ENCODE assay signal across 27 cellular contexts in the genomic region with DNA sequence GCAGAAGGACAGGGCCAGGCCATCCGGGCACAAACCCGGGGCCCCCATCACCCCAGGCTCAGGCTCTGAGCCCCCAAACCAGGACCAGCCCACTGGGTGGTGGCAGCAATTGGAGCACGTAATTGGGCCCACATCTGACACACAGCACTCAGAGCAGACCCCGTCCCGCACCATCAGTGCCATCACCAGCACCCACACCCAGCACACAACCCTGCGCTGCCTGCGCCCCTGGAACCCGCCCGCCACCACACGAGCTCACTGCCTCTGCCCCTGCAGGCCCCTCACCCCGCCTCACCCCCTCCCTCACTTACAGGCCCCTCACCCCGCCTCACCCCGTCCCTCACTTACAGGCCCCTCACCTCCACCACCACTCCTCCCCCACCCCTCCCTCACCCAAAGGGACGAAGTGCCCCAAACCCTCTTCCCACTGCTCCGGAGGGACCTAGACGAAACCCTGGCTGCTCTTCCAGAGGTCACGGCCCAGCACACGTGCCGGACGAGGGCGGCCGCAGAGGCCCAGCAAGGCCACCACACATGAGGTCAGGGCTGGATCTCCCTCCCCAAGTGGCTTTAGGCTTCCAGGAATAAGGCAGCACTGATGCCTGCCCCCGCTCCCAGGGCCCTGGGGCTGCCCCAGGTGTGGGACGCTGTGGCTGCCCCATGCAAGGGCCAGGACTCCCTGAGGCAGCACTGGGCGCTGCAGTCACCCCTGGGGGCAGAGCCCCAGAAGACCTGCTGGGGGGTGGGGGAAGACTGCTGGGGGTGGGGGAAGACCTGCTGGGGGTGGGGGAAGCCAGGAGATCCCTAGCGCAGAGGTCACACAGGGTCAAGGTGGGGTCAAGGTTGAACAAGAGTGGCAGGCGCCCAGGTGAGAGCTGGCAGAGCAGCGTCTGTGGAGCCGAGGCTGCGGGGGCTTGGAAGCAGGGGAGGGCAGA. TPM values are rescaled to one million over a fixed set of nuclear protein-coding genes. Genes with fewer than 3 reads are reported as not detected.
"Had no signal": no experiment of that assay in that cellular context is flagged by ENCODE, and none has a peak within 500 bp of the region (broad histone marks: within the 10 kb centered on the region; RNA-seq: fewer than 3 reads in every experiment).

No MANE protein-coding gene starts in this region.

- H3K27ac ChIP-seq: Peyer's patch, SJSA1 had no signal

- H3K27ac Mint-ChIP-seq: activated CD4-positive, alpha-beta T cell treated with anti-CD3 and anti-CD28 coated beads, Interleukin-2, amount 10 ng/mL, durations not matched to agents 24 days and 14 days; activated CD8-positive, alpha-beta memory T cell treated with anti-CD3 and anti-CD28 coated beads, Interleukin-2, amount 10 ng/mL, durations not matched to agents 7 days and 5 days; activated naive CD4-positive, alpha-beta T cell treated with anti-CD3 and anti-CD28 coated beads, Interleukin-2, amount 50 U/mL, for 24 hours; activated T-cell treated with anti-CD3 and anti-CD28 coated beads, Interleukin-2, amount 50 U/mL, for 24 hours; activated T-helper 1 cell treated with anti-CD3 and anti-CD28 coated beads, Interleukin-12 subunit alpha, Interleukin-12 subunit beta, Interleukin-2, Interleukin-4 antibody, amounts not matched to agents 30 ng/mL and 10 ng/mL and 1 ng/mL, durations not matched to agents 14 hours and 24 hours and 36 hours; T-helper 17 cell had no signal

- H3K4me3 ChIP-seq: Peyer's patch, SJSA1 had no signal

- H3K9me3 Mint-ChIP-seq: activated CD4-positive, alpha-beta T cell treated with anti-CD3 and anti-CD28 coated beads, Interleukin-2, amount 10 ng/mL, durations not matched to agents 24 days and 14 days; activated naive CD4-positive, alpha-beta T cell treated with anti-CD3 and anti-CD28 coated beads, Interleukin-2, amount 50 U/mL, for 24 hours; activated T-cell treated with anti-CD3 and anti-CD28 coated beads, Interleukin-2, amount 50 U/mL, for 24 hours; activated T-helper 1 cell treated with anti-CD3 and anti-CD28 coated beads, Interleukin-12 subunit alpha, Interleukin-12 subunit beta, Interleukin-2, Interleukin-4 antibody, amounts not matched to agents 30 ng/mL and 10 ng/mL and 1 ng/mL, durations not matched to agents 14 hours and 24 hours and 36 hours; WTC11 had no signal

- H3K36me3 Mint-ChIP-seq: activated CD8-positive, alpha-beta memory T cell treated with anti-CD3 and anti-CD28 coated beads, Interleukin-2, amount 10 ng/mL, durations not matched to agents 7 days and 5 days; activated naive CD4-positive, alpha-beta T cell treated with anti-CD3 and anti-CD28 coated beads, Interleukin-2, amount 50 U/mL, for 24 hours had no signal

- DNase-seq: activated CD4-positive, alpha-beta T cell treated with anti-CD3 and anti-CD28 coated beads for 1 hour; activated CD4-positive, alpha-beta T cell treated with anti-CD3 and anti-CD28 coated beads, Interleukin-2, amount 10 ng/mL, durations not matched to agents 24 days and 14 days; activated CD4-positive, alpha-beta T cell treated with anti-CD3 and anti-CD28 coated beads, Interleukin-2, amount 50 U/mL, for 48 hours; activated CD8-positive, alpha-beta memory T cell treated with anti-CD3 and anti-CD28 coated beads, Interleukin-2, amount 10 ng/mL, durations not matched to agents 7 days and 5 days; activated effector memory CD4-positive, alpha-beta T cell treated with Interleukin-2 at 50 U/mL for 16 hours; activated naive CD4-positive, alpha-beta T cell; activated T-cell treated with anti-CD3 and anti-CD28 coated beads, Interleukin-2, amount 50 U/mL, for 24 hours; aorta; central memory CD4-positive, alpha-beta T cell; NCI-H1092; NCI-H1417 treated with DMSO at 0.1 percent for 48 hours; NCI-H187; NCI-H2081; NCI-H510A treated with DMSO at 0.1 percent for 48 hours; NCI-H69; NK-92 treated with Interleukin-12 subunit alpha and Interleukin-12 subunit beta, amount 100 ng/mL, for 24 hours; Peyer's patch; SHP77; T-helper 17 cell; T-helper 9 cell had no signal

- H3K4me3 Mint-ChIP-seq: activated CD4-positive, alpha-beta T cell treated with anti-CD3 and anti-CD28 coated beads, Interleukin-2, amount 10 ng/mL, durations not matched to agents 24 days and 14 days; activated CD8-positive, alpha-beta memory T cell treated with anti-CD3 and anti-CD28 coated beads, Interleukin-2, amount 10 ng/mL, durations not matched to agents 7 days and 5 days; activated naive CD4-positive, alpha-beta T cell treated with anti-CD3 and anti-CD28 coated beads, Interleukin-2, amount 50 U/mL, for 24 hours; activated T-cell treated with anti-CD3 and anti-CD28 coated beads, Interleukin-2, amount 50 U/mL, for 24 hours; activated T-helper 1 cell treated with anti-CD3 and anti-CD28 coated beads, Interleukin-12 subunit alpha, Interleukin-12 subunit beta, Interleukin-2, Interleukin-4 antibody, amounts not matched to agents 30 ng/mL and 10 ng/mL and 1 ng/mL, durations not matched to agents 14 hours and 24 hours and 36 hours; T-helper 17 cell; WTC11 had no signal

- H3K9me3 ChIP-seq: Peyer's patch, SJSA1 had no signal

- FAIRE-seq: bronchial epithelial cell had no signal

- H3K4me1 Mint-ChIP-seq: activated CD4-positive, alpha-beta T cell treated with anti-CD3 and anti-CD28 coated beads, Interleukin-2, amount 10 ng/mL, durations not matched to agents 24 days and 14 days; activated CD8-positive, alpha-beta memory T cell treated with anti-CD3 and anti-CD28 coated beads, Interleukin-2, amount 10 ng/mL, durations not matched to agents 7 days and 5 days had no signal

- ATAC-seq: activated CD8-positive, alpha-beta memory T cell treated with anti-CD3 and anti-CD28 coated beads, Interleukin-2, amount 10 ng/mL, durations not matched to agents 7 days and 5 days; T-helper 17 cell; WTC11 had no signal

- H3K36me3 ChIP-seq: Peyer's patch, SJSA1 had no signal

RNA-seq across cellular contexts. Expression of a gene that starts 22.4 kb away (rescaled TPM):
- total RNA-seq: activated CD4-positive, alpha-beta T cell treated with anti-CD3 and anti-CD28 coated beads, Interleukin-2, amount 10 ng/mL, durations not matched to agents 24 days and 14 days; activated T-helper 1 cell treated with anti-CD3 and anti-CD28 coated beads, Interleukin-12 subunit alpha, Interleukin-12 subunit beta, Interleukin-2, Interleukin-4 antibody, amounts not matched to agents 30 ng/mL and 10 ng/mL and 1 ng/mL, durations not matched to agents 14 hours and 24 hours and 36 hours; aorta; bronchial epithelial cell; chondrocyte; MCF 10A; Peyer's patch; SJSA1; T-helper 17 cell had no signal
- polyA plus RNA-seq: aorta had no signal
